In genomic region chr4:88008624-88009235, GRCh38 we compare ENCODE assay signal across 8 cellular contexts. TPM values are rescaled to one million over a fixed set of nuclear protein-coding genes. Genes with fewer than 3 reads are reported as not detected.
DNase-seq lines count a peak whose midpoint lies in the region; ATAC-seq and TF ChIP-seq lines count a peak whose summit lies in the region.

No MANE protein-coding gene starts in this region.

- no peak for ATAC-seq in HCT116
- peak; percentile 27 for ATAC-seq in activated T-helper 17 cell treated with anti-CD3 and anti-CD28 coated beads, Interleukin-2, amount 50 U/mL, for 72 hours (replicated peaks)
- ATAC-seq in stimulated activated naive B cell treated with anti-CD40 and anti-IgM and Interleukin-4, amounts not matched to agents 10 μg/mL and 1 μg/mL and 100 μg/mL, for 72 hours (replicated peaks) = no peak
- no peak for ATAC-seq in HG03097 (IDR thresholded peaks at IDR 0.05; ENCODE audit: low FRiP score, unreplicated experiment)

- H3K27ac ChIP-seq in HCT116 (ENCODE audit: low read depth, low read length) (0 out of 2 replicates have a peak overlapping the region, but pooled peaks have one; percentile 67), iPS-18a (ENCODE audit: low read length) (no peak overlapping the region)

- no peaks in the 10 kb centered on the region; the same call in 1 of the 2 replicates for H4K20me1 ChIP-seq in HCT116 (ENCODE audit: insufficient read depth)

- H3K9me3 ChIP-seq in HCT116 (ENCODE audit: control insufficient read depth in 1 of 2, insufficient read depth in 1 of 2, low read depth in 1 of 2, low read length in 2 of 2) = no peaks in the 10 kb centered on the region
- no peaks in the 10 kb centered on the region for H3K9me3 ChIP-seq in iPS-18a (ENCODE audit: control insufficient read depth, low read depth, low read length)

- no peaks in the 10 kb centered on the region for H3K27me3 ChIP-seq in HCT116 (ENCODE audit: insufficient read depth, low read length)
- peaks cover 21% of the 10 kb centered on the region for H3K27me3 ChIP-seq in iPS-18a (ENCODE audit: control insufficient read depth, insufficient read depth, low read length)

- H3K36me3 Mint-ChIP-seq in activated T-helper 17 cell treated with anti-CD3 and anti-CD28 coated beads, Interleukin-2, amount 50 U/mL, for 72 hours (ENCODE audit: low read depth) = peaks cover 6% of the 10 kb centered on the region
- peaks cover 3 to 10% of the 10 kb centered on the region in 2 donors for H3K36me3 Mint-ChIP-seq in stimulated activated naive B cell treated with anti-CD40 and anti-IgM and Interleukin-4, amounts not matched to agents 10 μg/mL and 1 μg/mL and 100 μg/mL, for 72 hours

- H3K4me3 ChIP-seq in AG04449 (ENCODE audit: low read depth, low read length) = peak overlapping the region; percentile 78
- peak overlapping the region; percentile 64 to 73 for H3K4me3 ChIP-seq in HCT116 (replicated peaks in 1 of 2; ENCODE audit: low read depth in 1 of 2, low read length in 2 of 2)
- H3K4me3 ChIP-seq in iPS-18a (ENCODE audit: low read length) = peak overlapping the region; percentile 94

- no peaks in the 10 kb centered on the region for H3K9me2 ChIP-seq in HCT116 (ENCODE audit: insufficient read depth)

- TF ChIP-seq CTCF in AG04449 (IDR thresholded peaks at IDR 0.05; ENCODE audit: insufficient read depth, low read length, missing control alignments) (no peak), HCT116 (IDR thresholded peaks at IDR 0.05 in 2 of 3, conservative IDR thresholded peaks at IDR 0.05 in 1 of 3; ENCODE audit: borderline replicate concordance in 1 of 3, insufficient read depth in 1 of 3, low read depth in 2 of 3, low read length in 2 of 3) (no peak)

- CTCF ChIA-PET in AG04449 (lab: Yijun Ruan, JAX) (interaction anchor here (1.5 kb wide), 1 partner anchor 156 kb away, joined by 3 read pairs; no protein-coding TSS in a partner anchor), HCT116 (lab: Charles Lee) (no interaction called here)

- BruUV-seq in HCT116 (replicated peaks; lab: Mats Ljungman, UMichigan) = no TSS peak

- DNase-seq in AG04449 (ENCODE audit: low read depth, low spot score) = no peak
- DNase-seq in HCT116 (ENCODE audit: low read depth, low spot score) = no peak
- DNase-seq in stimulated activated naive B cell treated with anti-CD40 and anti-IgM and Interleukin-4, amounts not matched to agents 10 μg/mL and 1 μg/mL and 100 μg/mL, for 72 hours = no peak
- no peak for DNase-seq in putamen (ENCODE audit: low spot score)
- DNase-seq in H4 (ENCODE audit: low spot score) = no peak

- TF ChIP-seq POLR2A in HCT116 (IDR thresholded peaks at IDR 0.05; ENCODE audit: borderline replicate concordance, extremely low read depth, insufficient read depth, insufficient read length) = no peak

- H3K36me3 ChIP-seq in HCT116 (ENCODE audit: control insufficient read depth in 1 of 2, insufficient read depth in 2 of 2, low read length in 2 of 2) (no peaks in the 10 kb centered on the region), iPS-18a (ENCODE audit: control insufficient read depth, low read depth, low read length) (no peaks in the 10 kb centered on the region)

- POLR2A ChIA-PET in AG04449 (lab: Yijun Ruan, JAX) (no interaction called here), HCT116 (lab: Charles Lee) (no interaction called here)

- H3K4me1 Mint-ChIP-seq in activated T-helper 17 cell treated with anti-CD3 and anti-CD28 coated beads, Interleukin-2, amount 50 U/mL, for 72 hours = peaks cover 29% of the 10 kb centered on the region
- H3K4me1 Mint-ChIP-seq in stimulated activated naive B cell treated with anti-CD40 and anti-IgM and Interleukin-4, amounts not matched to agents 10 μg/mL and 1 μg/mL and 100 μg/mL, for 72 hours = peaks cover 26 to 49% of the 10 kb centered on the region in 2 donors

- H3K9ac ChIP-seq in HCT116 (ENCODE audit: low read length) (peak overlapping the region; percentile 66), iPS-18a (ENCODE audit: low read length) (peak overlapping the region; percentile 60)

- intact Hi-C loops in HCT116 (cut with micrococcal nuclease) = no loop called here

- no peaks in the 10 kb centered on the region for H3K27me3 Mint-ChIP-seq in activated T-helper 17 cell treated with anti-CD3 and anti-CD28 coated beads, Interleukin-2, amount 50 U/mL, for 72 hours
- peaks cover 10 to 16% of the 10 kb centered on the region in 2 donors for H3K27me3 Mint-ChIP-seq in stimulated activated naive B cell treated with anti-CD40 and anti-IgM and Interleukin-4, amounts not matched to agents 10 μg/mL and 1 μg/mL and 100 μg/mL, for 72 hours

- peak overlapping the region; percentile 88 for H3K4me3 Mint-ChIP-seq in activated T-helper 17 cell treated with anti-CD3 and anti-CD28 coated beads, Interleukin-2, amount 50 U/mL, for 72 hours
- H3K4me3 Mint-ChIP-seq in stimulated activated naive B cell treated with anti-CD40 and anti-IgM and Interleukin-4, amounts not matched to agents 10 μg/mL and 1 μg/mL and 100 μg/mL, for 72 hours = peak overlapping the region; percentile 82 to 88

- H3K4me2 ChIP-seq in HCT116 (ENCODE audit: low read length) = peak overlapping the region; percentile 85

- H3K27ac Mint-ChIP-seq in activated T-helper 17 cell treated with anti-CD3 and anti-CD28 coated beads, Interleukin-2, amount 50 U/mL, for 72 hours = peak overlapping the region; percentile 18
- H3K27ac Mint-ChIP-seq in stimulated activated naive B cell treated with anti-CD40 and anti-IgM and Interleukin-4, amounts not matched to agents 10 μg/mL and 1 μg/mL and 100 μg/mL, for 72 hours = peak overlapping the region; percentile 1

- RAD21 ChIA-PET in HCT116 (lab: Charles Lee; ENCODE audit: low non-redundant PET in 1 of 2, low total read pairs in 2 of 2, uncharacterized antibody in 2 of 2, unreplicated experiment in 2 of 2) = no interaction called here

- H3K9me3 Mint-ChIP-seq in activated T-helper 17 cell treated with anti-CD3 and anti-CD28 coated beads, Interleukin-2, amount 50 U/mL, for 72 hours = no peaks in the 10 kb centered on the region
- no peaks in the 10 kb centered on the region for H3K9me3 Mint-ChIP-seq in stimulated activated naive B cell treated with anti-CD40 and anti-IgM and Interleukin-4, amounts not matched to agents 10 μg/mL and 1 μg/mL and 100 μg/mL, for 72 hours

- TF ChIP-seq RAD21 in HCT116 (IDR thresholded peaks at IDR 0.05; ENCODE audit: low read depth) = no peak

- peaks cover 51% of the 10 kb centered on the region for H3K79me2 ChIP-seq in HCT116 (ENCODE audit: insufficient read depth, low read length)

- no peak overlapping the region for H2AFZ ChIP-seq in HCT116 (ENCODE audit: low read depth, low read length, poor library complexity, severe bottlenecking)

- peaks cover 5 to 18% of the 10 kb centered on the region in 2 experiments; a peak in 3 of 4 replicates for H3K4me1 ChIP-seq in HCT116 (ENCODE audit: control insufficient read depth in 1 of 2, insufficient read depth in 2 of 2, low read length in 2 of 2)
- H3K4me1 ChIP-seq in iPS-18a (ENCODE audit: control insufficient read depth, low read depth, low read length) = peaks cover 23% of the 10 kb centered on the region

TF ChIP-seq in HCT116, 20 proteins besides CTCF, POLR2A, EP300 and RAD21:
- TF ChIP-seq EZH2phosphoT487 (IDR thresholded peaks at IDR 0.05; ENCODE audit: borderline replicate concordance) (no peak), EGR1 (IDR thresholded peaks at IDR 0.05; ENCODE audit: low read depth) (no peak), EZH2 (IDR thresholded peaks at IDR 0.05) (no peak), JUND (IDR thresholded peaks at IDR 0.05) (no peak)
TF ChIP-seq in HCT116: peak in this region for 0.

RNA-seq across cellular contexts. Expression of gene PKD2, which starts 1.3 kb away (rescaled TPM):
- total RNA-seq in HCT116 (2021; ENCODE audit: unreplicated experiment) = 10.1 TPM
- polyA plus RNA-seq in HCT116 (2012) = 6.1 and 6.3 TPM in 2 replicates
- total RNA-seq in activated T-helper 17 cell treated with anti-CD3 and anti-CD28 coated beads, Interleukin-2, amount 50 U/mL, for 72 hours = 10 to 100 TPM in 1 of 2 donors, 1 to 10 TPM in 1; 7.3 to 12.7 TPM
- 18.8 and 22.3 TPM in 2 replicates for total RNA-seq in H4 (2014; rRNA removed; shearing (Covaris generic))

RNA-seq across cellular contexts. Expression of gene SPP1, which starts 33.2 kb away (rescaled TPM):
- 4.1 TPM for total RNA-seq in HCT116 (2021; ENCODE audit: unreplicated experiment)
- polyA plus RNA-seq in HCT116 (2012) = 0.35 and 0.40 TPM in 2 replicates
- 1 to 10 TPM in 1 of 2 donors, under 1 TPM in 1; 0.21 to 7.3 TPM for total RNA-seq in activated T-helper 17 cell treated with anti-CD3 and anti-CD28 coated beads, Interleukin-2, amount 50 U/mL, for 72 hours
- total RNA-seq in H4 (2014; rRNA removed; shearing (Covaris generic)) = 197 and 219 TPM in 2 replicates

Comparison
In these comparisons a context has a peak if more than half of its experiments do, and no peak if none do; other contexts are left out.
1. RNA of gene SPP1, which starts 33.2 kb away (total RNA-seq): 197 to 219 TPM in H4; 0.21 to 7.3 TPM in activated T-helper 17 cell treated with anti-CD3 and anti-CD28 coated beads, Interleukin-2, amount 50 U/mL, for 72 hours and 4.1 TPM in HCT116 (single experiment); every median in the first group is over 10 times any median in the second.
2. Peak in every context shown above with its lines, with median percentiles within 50 percentile points of each other: H3K4me3 ChIP-seq.